Comparison of ENCODE assay signal across 8 cellular contexts in the genomic region with DNA sequence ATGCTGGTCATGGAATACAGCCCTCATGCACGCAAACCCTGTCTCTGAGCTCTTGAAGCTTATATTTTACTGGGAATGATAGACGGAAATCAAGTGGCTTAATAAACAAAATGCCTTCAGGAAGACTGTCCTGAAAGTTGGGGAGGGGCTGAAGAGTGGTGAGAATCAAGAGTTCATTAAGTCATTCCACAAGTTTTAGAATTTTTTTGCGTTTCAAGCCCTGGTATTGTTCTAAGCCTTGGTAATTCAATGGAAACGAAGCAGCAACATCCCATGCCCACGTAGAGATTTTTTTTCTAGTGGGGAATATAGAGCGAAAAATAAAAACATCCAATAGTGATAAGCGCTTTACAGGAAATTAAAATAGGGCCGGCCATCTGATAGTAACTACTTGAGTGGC. TPM values are rescaled to one million over a fixed set of nuclear protein-coding genes. Genes with fewer than 3 reads are reported as not detected.
DNase-seq lines count a peak whose midpoint lies in the region; TF ChIP-seq lines count a peak whose summit lies in the region.

No MANE protein-coding gene starts in this region.

- no peak overlapping the region for H4K91ac ChIP-seq in neuronal stem cell (ENCODE audit: low read depth, low read length, poor library complexity)

- H3K27ac ChIP-seq in C4-2B (peak overlapping the region; percentile 93), neuronal stem cell (replicated peaks; ENCODE audit: low read length) (no peak overlapping the region)

- WGBS in neuronal stem cell (ENCODE audit: extremely low coverage in 2 of 2, insufficient read length in 2 of 2, insufficient replicate concordance in 1 of 2), 2 donors = no CpG with 5 or more reads among the region's 8 CpGs

- H3K9ac ChIP-seq in NT2/D1 (ENCODE audit: insufficient read length, low read depth) = peak overlapping the region; percentile 94
- peak overlapping the region; percentile 90 for H3K9ac ChIP-seq in endocrine pancreas (ENCODE audit: control insufficient read depth, insufficient read depth, low read length)
- peak overlapping the region; percentile 95 for H3K9ac ChIP-seq in neuronal stem cell (ENCODE audit: low read depth, low read length, poor library complexity)

- peak overlapping the region; percentile 91 for H3K4me2 ChIP-seq in neuronal stem cell (ENCODE audit: insufficient read depth, low read length, poor library complexity, severe bottlenecking)

- no peak overlapping the region for H2BK15ac ChIP-seq in neuronal stem cell (ENCODE audit: low read length)

- H3K4me1 ChIP-seq in NT2/D1 (ENCODE audit: insufficient read depth, insufficient read length) (no peaks in the 10 kb centered on the region), endocrine pancreas (ENCODE audit: control insufficient read depth, insufficient read depth, low read length) (peaks cover 5% of the 10 kb centered on the region), neuronal stem cell (ENCODE audit: control insufficient read depth in 2 of 2, insufficient read depth in 1 of 2, low read depth in 1 of 2, low read length in 2 of 2) (peaks cover 4 to 6% of the 10 kb centered on the region in 2 donors)

- no peak for TF ChIP-seq CTCF in C4-2B (conservative IDR thresholded peaks at IDR 0.05)

- no peak overlapping the region for H3K14ac ChIP-seq in neuronal stem cell (ENCODE audit: low read length)

- no peak overlapping the region for H3K23ac ChIP-seq in neuronal stem cell (ENCODE audit: low read depth, low read length, poor library complexity)

- peak overlapping the region; percentile 93 for H3K4me3 ChIP-seq in NT2/D1 (ENCODE audit: insufficient read length, low read depth)
- peak overlapping the region; percentile 79 for H3K4me3 ChIP-seq in endocrine pancreas (ENCODE audit: control insufficient read depth, insufficient read depth, low read length)
- H3K4me3 ChIP-seq in neuronal stem cell (ENCODE audit: low read length in 2 of 2) = peak overlapping the region; percentile 84 to 99

- H3K9me3 ChIP-seq in NT2/D1 (ENCODE audit: insufficient read depth, low read length) (no peaks in the 10 kb centered on the region; the same call in 1 of the 2 replicates), endocrine pancreas (ENCODE audit: control insufficient read depth, low read length) (no peaks in the 10 kb centered on the region), neuronal stem cell (replicated peaks in 1 of 2; ENCODE audit: control insufficient read depth in 2 of 2, insufficient read depth in 1 of 2, low read depth in 1 of 2, low read length in 2 of 2) (no peaks in the 10 kb centered on the region)

- H3K4ac ChIP-seq in neuronal stem cell (ENCODE audit: low read length) = no peak overlapping the region

- H3K79me1 ChIP-seq in neuronal stem cell (ENCODE audit: low read depth, low read length) = peaks cover 8% of the 10 kb centered on the region

- H3K18ac ChIP-seq in neuronal stem cell (ENCODE audit: low read length) = peak overlapping the region; percentile 95

- H3K27me3 ChIP-seq in NT2/D1 (ENCODE audit: insufficient read depth, insufficient read length) (no peaks in the 10 kb centered on the region), endocrine pancreas (ENCODE audit: control insufficient read depth, insufficient read depth, low read length) (no peaks in the 10 kb centered on the region), neuronal stem cell (ENCODE audit: control insufficient read depth in 3 of 3, insufficient read depth in 3 of 3, low read depth in 1 of 3, low read length in 3 of 3) (no peaks in the 10 kb centered on the region)

- H3K36me3 ChIP-seq in NT2/D1 (ENCODE audit: insufficient read depth, insufficient read length, low read length) (peaks cover 27% of the 10 kb centered on the region), endocrine pancreas (ENCODE audit: control insufficient read depth, insufficient read depth, low read length) (no peaks in the 10 kb centered on the region), neuronal stem cell (replicated peaks in 1 of 2; ENCODE audit: control insufficient read depth in 2 of 2, insufficient read depth in 2 of 2, low read length in 2 of 2) (peaks cover 6 to 27% of the 10 kb centered on the region in 2 donors)

- no peak overlapping the region for H2BK120ac ChIP-seq in neuronal stem cell (ENCODE audit: low read depth, low read length)

- H2AFZ ChIP-seq in neuronal stem cell (ENCODE audit: low read length) = peak overlapping the region; percentile 91

- no peak overlapping the region for H4K8ac ChIP-seq in neuronal stem cell (ENCODE audit: low read depth, low read length)

- H2BK12ac ChIP-seq in neuronal stem cell (ENCODE audit: low read length) = no peak overlapping the region

- H2AK5ac ChIP-seq in neuronal stem cell (ENCODE audit: low read depth, low read length) = peak overlapping the region; percentile 44

- DNase-seq in NT2/D1 (ENCODE audit: low read depth, low spot score) (no peak), neuronal stem cell (ENCODE audit: low spot score) (no peak), ureter (ENCODE audit: low spot score) (no peak), NCI-H226 (no peak), SKM-1 treated with dmso at 0.1 percent for 144 hours (lab: John Stamatoyannopoulos, UW; ENCODE audit: unreplicated experiment) (no peak)
- DNase-seq in effector CD4-positive, alpha-beta T cell = no peak

- no peak overlapping the region for H2BK5ac ChIP-seq in neuronal stem cell (ENCODE audit: low read length)

RNA-seq across cellular contexts. Expression of a gene that starts 0.5 kb away (rescaled TPM):
- 19.9 TPM for polyA plus RNA-seq in neuronal stem cell (2013, experiment 1 of 2)
- 17.2 TPM for polyA plus RNA-seq in neuronal stem cell (2013, experiment 2 of 2)
- 82.6 TPM for total RNA-seq in ureter

RNA-seq across cellular contexts. Expression of a gene that starts 1.8 kb away (rescaled TPM):
- polyA plus RNA-seq in neuronal stem cell (2013, experiment 1 of 2) = 11.1 TPM
- 12.0 TPM for polyA plus RNA-seq in neuronal stem cell (2013, experiment 2 of 2)
- 63.1 TPM for total RNA-seq in ureter

RNA-seq across cellular contexts. Expression of a gene that starts 38.8 kb away (rescaled TPM):
- 66.9 TPM for polyA plus RNA-seq in neuronal stem cell (2013, experiment 1 of 2)
- polyA plus RNA-seq in neuronal stem cell (2013, experiment 2 of 2) = 66.2 TPM
- 24.6 TPM for total RNA-seq in ureter

RNA-seq across cellular contexts. Expression of a gene that starts 39.2 kb away (rescaled TPM):
- polyA plus RNA-seq in neuronal stem cell (2013, experiment 1 of 2) = 213 TPM
- 209 TPM for polyA plus RNA-seq in neuronal stem cell (2013, experiment 2 of 2)
- 1.9 TPM for total RNA-seq in ureter

RNA-seq across cellular contexts. Expression of a gene that starts 45.6 kb away (rescaled TPM):
- polyA plus RNA-seq in neuronal stem cell (2013, experiment 1 of 2) = 1.6 TPM
- 2.2 TPM for polyA plus RNA-seq in neuronal stem cell (2013, experiment 2 of 2)
- total RNA-seq in ureter = 12.5 TPM
